ENCODE assay signal across 18 cellular contexts in the genomic region with DNA sequence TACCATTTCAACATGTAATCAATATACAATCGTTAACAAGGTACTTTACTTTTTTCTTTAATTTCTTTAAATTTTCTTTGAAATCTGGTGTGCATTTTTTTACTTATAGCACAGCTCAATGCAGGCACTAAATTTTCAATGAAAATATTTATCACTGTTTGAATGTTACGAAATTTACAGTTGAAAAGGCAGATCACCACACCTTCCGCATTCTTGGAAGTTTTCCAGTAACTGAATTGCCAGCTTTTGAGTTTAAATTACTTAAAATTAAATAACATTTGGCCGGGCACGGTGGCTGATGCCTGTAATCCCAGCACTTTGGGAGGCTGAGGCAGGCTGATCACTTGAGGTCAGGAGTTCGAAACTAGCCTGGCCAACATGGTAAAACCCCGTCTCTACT.
"Had no signal": no experiment of that assay in that cellular context is flagged by ENCODE, and none has a peak within 500 bp of the region (broad histone marks: within the 10 kb centered on the region; RNA-seq: fewer than 3 reads in every experiment).

No MANE protein-coding gene starts in this region.

- H3K79me2 ChIP-seq: parathyroid adenoma had no signal

- DNase-seq: dermis blood vessel endothelial cell; erythroblast; foreskin keratinocyte; heart left ventricle; hippocampal formation; left colon; left ventricle myocardium superior; mesendoderm; naive B cell; stimulated activated CD4-positive, alpha-beta T cell treated with anti-CD3 and anti-CD28 coated beads, Interleukin-2, amount 100 ng/mL, for 48 hours; stimulated activated naive CD8-positive, alpha-beta T cell treated with anti-CD3 and anti-CD28 coated beads, Interleukin-15, Interleukin-2, amounts not matched to agents 100 U/mL and 50 U/mL, for 24 hours; thyroid gland had no signal

- H3K27ac ChIP-seq: foreskin keratinocyte, heart left ventricle, parathyroid adenoma, prostate gland, suprapubic skin, thyroid gland had no signal

- H3K4me1 ChIP-seq: foreskin keratinocyte, heart left ventricle, parathyroid adenoma, prostate gland, thyroid gland had no signal

- H3K27me3 ChIP-seq: thyroid gland had no signal

- H3K4me3 ChIP-seq: heart left ventricle, lung, prostate gland, smooth muscle cell, suprapubic skin, thyroid gland had no signal

- H3K9me3 ChIP-seq: heart left ventricle, prostate gland, suprapubic skin, thyroid gland had no signal

- H2AFZ ChIP-seq: parathyroid adenoma had no signal

- ATAC-seq: foreskin keratinocyte; heart left ventricle; left colon; left ventricle myocardium superior; stimulated activated naive CD8-positive, alpha-beta T cell treated with anti-CD3 and anti-CD28 coated beads, Interleukin-15, Interleukin-2, amounts not matched to agents 100 U/mL and 50 U/mL, for 24 hours had no signal

- FAIRE-seq: urothelium cell line had no signal

- H3K36me3 ChIP-seq: heart left ventricle, prostate gland, suprapubic skin, thyroid gland had no signal
